In the genomic region with DNA sequence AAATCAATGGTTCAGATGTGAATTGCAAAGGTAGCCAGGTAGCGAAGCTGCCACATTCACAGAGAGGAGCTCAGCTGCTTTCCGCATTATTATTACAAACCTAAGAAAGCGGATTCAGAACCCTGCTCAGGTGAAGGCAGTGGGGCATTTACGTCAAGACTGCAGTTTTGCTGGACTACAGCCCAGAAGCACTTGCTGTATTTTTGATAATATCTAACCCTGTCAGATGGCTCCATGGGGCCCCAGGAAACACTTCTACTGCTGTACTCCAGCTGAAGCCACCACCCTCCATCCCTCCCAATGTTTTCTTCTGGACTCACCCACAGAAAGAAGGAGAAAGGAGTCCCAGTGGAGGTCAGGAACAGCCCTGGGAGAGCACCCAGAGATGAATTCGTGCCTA, we compare ENCODE assay signal across 18 cellular contexts.
DNase-seq lines count a peak whose midpoint lies in the region; ATAC-seq and TF ChIP-seq lines count a peak whose summit lies in the region.
"Had no signal": no experiment of that assay in that cellular context is flagged by ENCODE, and none has a peak within 500 bp of the region (broad histone marks: within the 10 kb centered on the region; RNA-seq: fewer than 3 reads in every experiment).

No MANE protein-coding gene starts in this region.

- H3K9me3 Mint-ChIP-seq in T-helper 2 cell treated with Interferon-gamma antibody and Interleukin-4, amounts not matched to agents 5 μg/mL and 100 μg/mL, for 36 hours, result peaks cover 16% of the 10 kb centered on the region
- no peaks in the 10 kb centered on the region for H3K9me3 Mint-ChIP-seq in CD4-positive, alpha-beta T cell
- no peaks in the 10 kb centered on the region for H3K9me3 Mint-ChIP-seq in WTC11
- no peaks in the 10 kb centered on the region for H3K9me3 Mint-ChIP-seq in progenitor cell of endocrine pancreas (ENCODE audit: low read depth)
- H3K9me3 Mint-ChIP-seq: endodermal cell; stimulated activated effector memory CD8-positive, alpha-beta T cell treated with anti-CD3 and anti-CD28 coated beads, Interleukin-12 subunit alpha, Interleukin-12 subunit beta, amount 100 ng/mL, for 72 hours had no signal

- no peaks in the 10 kb centered on the region for H3K27me3 ChIP-seq in CD4-positive, alpha-beta T cell (ENCODE audit: control insufficient read depth, insufficient read depth, low read length)
- no peaks in the 10 kb centered on the region for H3K27me3 ChIP-seq in lower lobe of right lung (ENCODE audit: low read depth)

- DNase-seq in T-helper 2 cell treated with Interferon-gamma antibody and Interleukin-4, amounts not matched to agents 5 μg/mL and 100 μg/mL, for 36 hours (ENCODE audit: low spot score), result no peak
- DNase-seq in T-helper 2 cell (no peak), WTC11 (ENCODE audit: low spot score) (peak; percentile 5), lower lobe of right lung (no peak), GM13976 (ENCODE audit: low spot score) (no peak), progenitor cell of endocrine pancreas (ENCODE audit: low spot score, unreplicated experiment) (no peak)
- DNase-seq in CD4-positive, alpha-beta T cell, result no peak
- DNase-seq: activated CD4-positive, alpha-beta T cell treated with anti-CD3 and anti-CD28 coated beads, Interleukin-2, amount 50 U/mL, for 48 hours; activated effector memory CD4-positive, alpha-beta T cell treated with anti-CD3 and anti-CD28 coated beads, Interleukin-2, amount 50 U/mL, for 16 hours; endodermal cell; kidney glomerular epithelial cell; NCI-H1092 treated with DMSO at 0.1 percent for 48 hours; NCI-H748 treated with DMSO at 0.1 percent for 48 hours; occipital lobe had no signal

- peak overlapping the region; percentile 95 for H3K27ac Mint-ChIP-seq in T-helper 2 cell treated with Interferon-gamma antibody and Interleukin-4, amounts not matched to agents 5 μg/mL and 100 μg/mL, for 36 hours
- H3K27ac Mint-ChIP-seq in CD4-positive, alpha-beta T cell, result peak overlapping the region; percentile 75
- no peak overlapping the region for H3K27ac Mint-ChIP-seq in WTC11
- no peak overlapping the region for H3K27ac Mint-ChIP-seq in progenitor cell of endocrine pancreas
- H3K27ac Mint-ChIP-seq: endodermal cell; stimulated activated effector memory CD8-positive, alpha-beta T cell treated with anti-CD3 and anti-CD28 coated beads, Interleukin-12 subunit alpha, Interleukin-12 subunit beta, amount 100 ng/mL, for 72 hours had no signal

- H3K27me3 Mint-ChIP-seq in T-helper 2 cell treated with Interferon-gamma antibody and Interleukin-4, amounts not matched to agents 5 μg/mL and 100 μg/mL, for 36 hours (ENCODE audit: low read depth), result peaks cover 4% of the 10 kb centered on the region
- H3K27me3 Mint-ChIP-seq in CD4-positive, alpha-beta T cell, result no peaks in the 10 kb centered on the region
- H3K27me3 Mint-ChIP-seq in WTC11 (ENCODE audit: low read depth) (no peaks in the 10 kb centered on the region), progenitor cell of endocrine pancreas (peaks cover 22% of the 10 kb centered on the region)

- CTCF ChIA-PET in CD4-positive, alpha-beta T cell (lab: Charles Lee), result no interaction called here
- CTCF ChIA-PET in WTC11 (lab: Charles Lee), result no interaction called here

- H3K4me3 ChIP-seq in lower lobe of right lung, result no peak overlapping the region
- H3K4me3 ChIP-seq: tibial artery had no signal

- peaks cover 13% of the 10 kb centered on the region for H3K36me3 Mint-ChIP-seq in T-helper 2 cell treated with Interferon-gamma antibody and Interleukin-4, amounts not matched to agents 5 μg/mL and 100 μg/mL, for 36 hours (ENCODE audit: low read depth)
- H3K36me3 Mint-ChIP-seq in CD4-positive, alpha-beta T cell (ENCODE audit: low read depth), result no peaks in the 10 kb centered on the region
- H3K36me3 Mint-ChIP-seq in WTC11 (no peaks in the 10 kb centered on the region), progenitor cell of endocrine pancreas (ENCODE audit: insufficient read depth) (no peaks in the 10 kb centered on the region)
- H3K36me3 Mint-ChIP-seq: stimulated activated effector memory CD8-positive, alpha-beta T cell treated with anti-CD3 and anti-CD28 coated beads, Interleukin-12 subunit alpha, Interleukin-12 subunit beta, amount 100 ng/mL, for 72 hours had no signal

- in situ Hi-C loops in GM13976 (cut with MboI; ENCODE audit: low sequenced_read_pairs, unreplicated experiment), result no loop called here

- no peak overlapping the region for H3K27ac ChIP-seq in CD4-positive, alpha-beta T cell (ENCODE audit: low read depth, low read length)
- H3K27ac ChIP-seq in lower lobe of right lung, result peak overlapping the region; percentile 55
- H3K27ac ChIP-seq: tibial artery had no signal

- intact Hi-C loops in CD4-positive, alpha-beta T cell (cut with DNase I, micrococcal nuclease), result no loop called here
- intact Hi-C loops in lower lobe of right lung (cut with DNase I), result no loop called here

- TF ChIP-seq CTCF in CD4-positive, alpha-beta T cell (IDR thresholded peaks at IDR 0.05), result no peak
- TF ChIP-seq CTCF in WTC11 (IDR thresholded peaks at IDR 0.05) (no peak), lower lobe of right lung (IDR thresholded peaks at IDR 0.05) (no peak), GM13976 (IDR thresholded peaks at IDR 0.05; ENCODE audit: borderline replicate concordance, control extremely low read depth, extremely low read depth, insufficient read depth, missing control alignments) (no peak), progenitor cell of endocrine pancreas (IDR thresholded peaks at IDR 0.05; ENCODE audit: unreplicated experiment) (no peak)

- no peaks in the 10 kb centered on the region for H3K4me1 ChIP-seq in lower lobe of right lung
- H3K4me1 ChIP-seq: tibial artery had no signal

- peak overlapping the region; percentile 79 for H3K4me3 Mint-ChIP-seq in T-helper 2 cell treated with Interferon-gamma antibody and Interleukin-4, amounts not matched to agents 5 μg/mL and 100 μg/mL, for 36 hours
- H3K4me3 Mint-ChIP-seq in CD4-positive, alpha-beta T cell, result no peak overlapping the region
- H3K4me3 Mint-ChIP-seq in WTC11 (no peak overlapping the region), progenitor cell of endocrine pancreas (ENCODE audit: low read depth) (no peak overlapping the region)
- H3K4me3 Mint-ChIP-seq: endodermal cell; stimulated activated effector memory CD8-positive, alpha-beta T cell treated with anti-CD3 and anti-CD28 coated beads, Interleukin-12 subunit alpha, Interleukin-12 subunit beta, amount 100 ng/mL, for 72 hours had no signal

- POLR2A ChIA-PET in CD4-positive, alpha-beta T cell (lab: Charles Lee), result no interaction called here
- POLR2A ChIA-PET in WTC11 (lab: Charles Lee), result no interaction called here

- no peaks in the 10 kb centered on the region for H3K36me3 ChIP-seq in lower lobe of right lung
- H3K36me3 ChIP-seq: tibial artery had no signal

- no peak for ATAC-seq in CD4-positive, alpha-beta T cell (ENCODE audit: poor library complexity)
- ATAC-seq in WTC11 (no peak), lower lobe of right lung (peak; percentile 64 to 85), HG02938 (IDR thresholded peaks at IDR 0.05; ENCODE audit: unreplicated experiment) (no peak)
- ATAC-seq: Panc1; stimulated activated effector memory CD8-positive, alpha-beta T cell treated with anti-CD3 and anti-CD28 coated beads, Interleukin-12 subunit alpha, Interleukin-12 subunit beta, amount 100 ng/mL, for 72 hours had no signal

- H3K9me3 ChIP-seq in CD4-positive, alpha-beta T cell (ENCODE audit: control insufficient read depth, low read length), result no peaks in the 10 kb centered on the region
- H3K9me3 ChIP-seq in lower lobe of right lung, result no peaks in the 10 kb centered on the region
- H3K9me3 ChIP-seq: tibial artery had no signal

- H3K4me1 Mint-ChIP-seq in T-helper 2 cell treated with Interferon-gamma antibody and Interleukin-4, amounts not matched to agents 5 μg/mL and 100 μg/mL, for 36 hours (ENCODE audit: low read depth), result peaks cover 29% of the 10 kb centered on the region
- H3K4me1 Mint-ChIP-seq in CD4-positive, alpha-beta T cell (ENCODE audit: low read depth), result peaks cover 26% of the 10 kb centered on the region
- H3K4me1 Mint-ChIP-seq in WTC11 (peaks cover 11% of the 10 kb centered on the region), progenitor cell of endocrine pancreas (ENCODE audit: low read depth) (no peaks in the 10 kb centered on the region)
- H3K4me1 Mint-ChIP-seq: endodermal cell had no signal

TF ChIP-seq in WTC11, 78 proteins besides CTCF, POLR2A, EP300 and RAD21:
- TF ChIP-seq MYBL2 (CRISPR knock-in tag; IDR thresholded peaks at IDR 0.05) (no peak), RORB (CRISPR knock-in tag; IDR thresholded peaks at IDR 0.05) (no peak), TEAD4 (CRISPR knock-in tag; IDR thresholded peaks at IDR 0.05) (no peak)

Comparison
In these comparisons a context has a peak if more than half of its experiments do, and no peak if none do; other contexts are left out.
1. H3K27ac Mint-ChIP-seq: peak in T-helper 2 cell treated with Interferon-gamma antibody and Interleukin-4, amounts not matched to agents 5 μg/mL and 100 μg/mL, for 36 hours (single experiment) and CD4-positive, alpha-beta T cell (single experiment); none in WTC11 (single experiment) and progenitor cell of endocrine pancreas (single experiment).
2. ATAC-seq: peak in lower lobe of right lung (2 of 2); none in CD4-positive, alpha-beta T cell (single experiment), WTC11 (single experiment) and HG02938 (single experiment).